ENCODE assay signal across 1 cellular context in genomic region chr16:30356401-30357084, GRCh38.
TF ChIP-seq lines count a peak whose summit lies in the region.

No MANE protein-coding gene starts in this region.

TF ChIP-seq in GM23338, 12 proteins besides CTCF, POLR2A, EP300 and RAD21 (continued from another document):
- no peak for TF ChIP-seq REST (IDR thresholded peaks at IDR 0.05; ENCODE audit: unreplicated experiment)
- no peak for TF ChIP-seq JUNB (IDR thresholded peaks at IDR 0.05; ENCODE audit: unreplicated experiment)
- TF ChIP-seq EZH2phosphoT487 (IDR thresholded peaks at IDR 0.05; ENCODE audit: unreplicated experiment) = no peak
- no peak for TF ChIP-seq ZNF462 (CRISPR knock-in tag; IDR thresholded peaks at IDR 0.05)
- no peak for TF ChIP-seq EZH2 (IDR thresholded peaks at IDR 0.05; ENCODE audit: low read depth, unreplicated experiment)
- no peak for TF ChIP-seq STAT1 (IDR thresholded peaks at IDR 0.05; ENCODE audit: unreplicated experiment)
- TF ChIP-seq POLR2AphosphoS5 (IDR thresholded peaks at IDR 0.05; ENCODE audit: low read depth) = no peak
TF ChIP-seq in GM23338: peak in this region for 0.
